In genomic region chr5:141102070-141102469, GRCh38 we compare ENCODE assay signal across 1 cellular context. TPM values are rescaled to one million over a fixed set of nuclear protein-coding genes. Genes with fewer than 3 reads are reported as not detected.
"Had no signal": no experiment of that assay in that cellular context is flagged by ENCODE, and none has a peak within 500 bp of the region (broad histone marks: within the 10 kb centered on the region; RNA-seq: fewer than 3 reads in every experiment).

No MANE protein-coding gene starts in this region.

RNA-seq across cellular contexts. Expression of gene PCDHB6, which starts 47.8 kb away (rescaled TPM):
- total RNA-seq: vagina had no signal
